ENCODE assay signal across 7 cellular contexts in genomic region chrX:69379412-69379811, GRCh38.
"Had no signal": no experiment of that assay in that cellular context is flagged by ENCODE, and none has a peak within 500 bp of the region (broad histone marks: within the 10 kb centered on the region; RNA-seq: fewer than 3 reads in every experiment).

No MANE protein-coding gene starts in this region.

- H3K36me3 Mint-ChIP-seq: IgD-negative memory B cell had no signal

- H3K36me3 ChIP-seq: HAP-1 had no signal

- DNase-seq: GM23248, GOT3, H7, HFFc6 had no signal

- H3K4me1 Mint-ChIP-seq: IgD-negative memory B cell had no signal

- H3K27ac ChIP-seq: GM23248, HL-60 had no signal

- H3K27ac Mint-ChIP-seq: HFFc6, IgD-negative memory B cell had no signal

- H3K4me3 ChIP-seq: GM23248, HAP-1 had no signal

- H3K4me3 Mint-ChIP-seq: HFFc6, IgD-negative memory B cell had no signal
